ENCODE assay signal across 16 cellular contexts in genomic region chr6:128266946-128267345, GRCh38.
DNase-seq lines count a peak whose midpoint lies in the region; ATAC-seq, FAIRE-seq and TF ChIP-seq lines count a peak whose summit lies in the region.
"Had no signal": no experiment of that assay in that cellular context is flagged by ENCODE, and none has a peak within 500 bp of the region (broad histone marks: within the 10 kb centered on the region; RNA-seq: fewer than 3 reads in every experiment).

No MANE protein-coding gene starts in this region.

- no peak for FAIRE-seq in endothelial cell of umbilical vein (lab: Jason Lieb, UNC)
- peak; percentile 45 for FAIRE-seq in islet of Langerhans (lab: Jason Lieb, UNC)
- FAIRE-seq: GM12878, GM18507 had no signal

- CTCF ChIA-PET in PC-3 (lab: Charles Lee): no interaction called here
- CTCF ChIA-PET in endothelial cell of umbilical vein (lab: Charles Lee): interaction anchor here (1.3 kb wide), 2 partner anchors 10 to 14 kb away, joined by 4 read pairs; no protein-coding TSS in a partner anchor

- H3K9me2 ChIP-seq in GM23248 (ENCODE audit: insufficient read depth) (no peaks in the 10 kb centered on the region), PC-3 (replicated peaks; ENCODE audit: low read length) (no peaks in the 10 kb centered on the region)

- H3K4me1 ChIP-seq in GM23248 (ENCODE audit: insufficient read depth): peaks cover 6% of the 10 kb centered on the region; the same call in 1 of the 2 replicates
- H3K4me1 ChIP-seq in PC-3 (ENCODE audit: insufficient read depth, low read length): peaks cover 8% of the 10 kb centered on the region
- H3K4me1 ChIP-seq in endothelial cell of umbilical vein (ENCODE audit: control insufficient read depth, extremely low read depth, insufficient read depth, low read length): no peaks in the 10 kb centered on the region
- peaks cover 0 to 26% (median 4%) of the 10 kb centered on the region in 9 donors for H3K4me1 ChIP-seq in heart right ventricle
- H3K4me1 ChIP-seq: BLaER1 treated with 17β-estradiol and CSF1 and Interleukin-3, amounts not matched to agents 10 nM and 100 nM had no signal

- intact Hi-C loops in PC-3 (cut with micrococcal nuclease): no loop called here
- intact Hi-C loops in endothelial cell of umbilical vein (cut with micrococcal nuclease): no loop called here
- intact Hi-C loops in heart right ventricle (cut with DNase I): no loop called here

- no peaks in the 10 kb centered on the region for H3K36me3 ChIP-seq in GM23248 (ENCODE audit: low read depth)
- H3K36me3 ChIP-seq in PC-3 (ENCODE audit: low read depth, low read length): peaks cover 4% of the 10 kb centered on the region; the same call in 1 of the 2 replicates
- H3K36me3 ChIP-seq in endothelial cell of umbilical vein (ENCODE audit: control insufficient read depth in 2 of 2, extremely low read depth in 1 of 2, insufficient read depth in 2 of 2, low read length in 2 of 2): no peaks in the 10 kb centered on the region
- H3K36me3 ChIP-seq in H7 (replicated peaks; ENCODE audit: control insufficient read depth, insufficient read depth, low read length): no peaks in the 10 kb centered on the region
- no peaks in the 10 kb centered on the region for H3K36me3 ChIP-seq in heart right ventricle
- H3K36me3 ChIP-seq: BLaER1 treated with 17β-estradiol and CSF1 and Interleukin-3, amounts not matched to agents 10 nM and 100 nM had no signal

- POLR2A ChIA-PET in PC-3 (lab: Charles Lee; ENCODE audit: unreplicated experiment): no interaction called here
- POLR2A ChIA-PET in endothelial cell of umbilical vein (lab: Charles Lee): no interaction called here

- TF ChIP-seq POLR2A in endothelial cell of umbilical vein (IDR thresholded peaks at IDR 0.05; ENCODE audit: low read depth, low read length): no peak

- BruUV-seq in PC-3 (replicated peaks; lab: Mats Ljungman, UMichigan) (no TSS peak), endothelial cell of umbilical vein (replicated peaks; lab: Mats Ljungman, UMichigan) (no TSS peak)

- dilution Hi-C loops in endothelial cell of umbilical vein (cut with MboI; ENCODE audit: extremely low pct_ligation_motif_present, low sequenced_read_pairs): no loop called here

- no peak overlapping the region for H2AFZ ChIP-seq in GM23248
- H2AFZ ChIP-seq in PC-3 (ENCODE audit: low read length): no peak overlapping the region
- H2AFZ ChIP-seq in endothelial cell of umbilical vein (ENCODE audit: low read depth, low read length): no peak overlapping the region

- H4K20me1 ChIP-seq in GM23248 (ENCODE audit: insufficient read depth) (no peaks in the 10 kb centered on the region), PC-3 (ENCODE audit: low read length) (0 out of 2 replicates have a peak, but pooled peaks cover 6% of the 10 kb centered on the region), endothelial cell of umbilical vein (replicated peaks; ENCODE audit: control insufficient read depth, extremely low read depth, insufficient read depth, low read length) (no peaks in the 10 kb centered on the region)
- H4K20me1 ChIP-seq: BLaER1 treated with 17β-estradiol and CSF1 and Interleukin-3, amounts not matched to agents 10 nM and 100 nM had no signal

- H3K4me2 ChIP-seq in GM23248 (ENCODE audit: unreplicated experiment): no peak overlapping the region
- no peak overlapping the region for H3K4me2 ChIP-seq in PC-3 (ENCODE audit: low read length)
- H3K4me2 ChIP-seq in endothelial cell of umbilical vein (ENCODE audit: insufficient read depth, low read length): no peak overlapping the region
- H3K4me2 ChIP-seq: BLaER1 treated with 17β-estradiol and CSF1 and Interleukin-3, amounts not matched to agents 10 nM and 100 nM had no signal

- WGBS in GM23248 (ENCODE audit: low coverage in 1 of 2, low lambda C conversion rate in 2 of 2, missing lambda C conversion rate in 2 of 2), 2 experiments: 89 to 98% methylated on average over 1 of the region's 1 CpG
- 95 to 100% methylated on average over 1 of the region's 1 CpG for WGBS in heart right ventricle, 2 donors

- no peak overlapping the region for H3K27ac ChIP-seq in GM23248
- H3K27ac ChIP-seq in PC-3 (ENCODE audit: low read length): no peak overlapping the region
- no peak overlapping the region for H3K27ac ChIP-seq in endothelial cell of umbilical vein (ENCODE audit: insufficient read depth, low read depth, low read length)
- no peak overlapping the region for H3K27ac ChIP-seq in heart right ventricle
- H3K27ac ChIP-seq: BLaER1 treated with 17β-estradiol and CSF1 and Interleukin-3, amounts not matched to agents 10 nM and 100 nM had no signal

- peak; percentile 40 for DNase-seq in GM23248
- DNase-seq in PC-3: peak; percentile 19
- DNase-seq in endothelial cell of umbilical vein (ENCODE audit: low read depth, low spot score): no peak
- DNase-seq in H7: no peak
- no peak for DNase-seq in heart right ventricle
- no peak for DNase-seq in NCI-H2107 treated with DMSO at 0.1 percent for 48 hours (lab: John Stamatoyannopoulos, UW; ENCODE audit: unreplicated experiment)
- DNase-seq in NCI-H2227 (lab: John Stamatoyannopoulos, UW; ENCODE audit: unreplicated experiment): no peak
- DNase-seq: Calu3; CD8-positive, alpha-beta T cell; DMS79 treated with DMSO at 0.1 percent for 48 hours; GOT3; H9 had no signal

- H3F3A ChIP-seq in GM23248 (ENCODE audit: insufficient read depth): no peaks in the 10 kb centered on the region
- H3F3A ChIP-seq in PC-3 (ENCODE audit: low read length, unreplicated experiment): peaks cover 4% of the 10 kb centered on the region

- no peak for ATAC-seq in PC-3
- no peak for ATAC-seq in heart right ventricle
- ATAC-seq: CD8-positive, alpha-beta T cell; GM12878 had no signal

- H3K9me3 ChIP-seq in GM23248 (ENCODE audit: low read depth) (no peaks in the 10 kb centered on the region), PC-3 (ENCODE audit: low read length) (no peaks in the 10 kb centered on the region), endothelial cell of umbilical vein (replicated peaks; ENCODE audit: control insufficient read depth, insufficient read depth, low read length) (no peaks in the 10 kb centered on the region), heart right ventricle (peaks cover 0 to 3% (median 0%) of the 10 kb centered on the region in 11 donors)

- TF ChIP-seq CTCF in PC-3 (conservative IDR thresholded peaks at IDR 0.05; ENCODE audit: low read depth, low read length): no peak
- no peak for TF ChIP-seq CTCF in endothelial cell of umbilical vein (IDR thresholded peaks at IDR 0.05; ENCODE audit: extremely low read depth in 1 of 2, insufficient read depth in 1 of 2, low read depth in 1 of 2, low read length in 2 of 2)
- no peak for TF ChIP-seq CTCF in heart right ventricle (IDR thresholded peaks at IDR 0.05)

- H3K9ac ChIP-seq in GM23248 (no peak overlapping the region), PC-3 (ENCODE audit: low read length) (no peak overlapping the region), endothelial cell of umbilical vein (replicated peaks; ENCODE audit: extremely low read depth, insufficient read depth, low read length) (no peak overlapping the region)
- H3K9ac ChIP-seq: BLaER1 treated with 17β-estradiol and CSF1 and Interleukin-3, amounts not matched to agents 10 nM and 100 nM had no signal

- in situ Hi-C loops in GM23248 (cut with MboI): no loop called here

- H3K79me2 ChIP-seq in GM23248 (ENCODE audit: insufficient read depth): 0 out of 2 replicates have a peak, but pooled peaks cover 4% of the 10 kb centered on the region
- 0 out of 2 replicates have a peak, but pooled peaks cover 6% of the 10 kb centered on the region for H3K79me2 ChIP-seq in PC-3 (ENCODE audit: low read length)
- H3K79me2 ChIP-seq in endothelial cell of umbilical vein (ENCODE audit: control insufficient read depth, insufficient read depth, low read length): peaks cover 16% of the 10 kb centered on the region

- H3K9me1 ChIP-seq in endothelial cell of umbilical vein (replicated peaks; ENCODE audit: control insufficient read depth, extremely low read depth, insufficient read depth, low read length): peaks cover 2% of the 10 kb centered on the region

- H3K4me3 ChIP-seq in GM23248 (no peak overlapping the region), PC-3 (ENCODE audit: low read length) (no peak overlapping the region), endothelial cell of umbilical vein (replicated peaks in 1 of 3; ENCODE audit: insufficient read depth in 1 of 3, low read depth in 1 of 3, low read length in 3 of 3) (no peak overlapping the region), H7 (ENCODE audit: insufficient read depth, low read depth, low read length) (no peak overlapping the region), heart right ventricle (no peak overlapping the region)
- H3K4me3 ChIP-seq: BLaER1 treated with 17β-estradiol and CSF1 and Interleukin-3, amounts not matched to agents 10 nM and 100 nM; GM12878 had no signal

- no peaks in the 10 kb centered on the region for H3K27me3 ChIP-seq in GM23248 (replicated peaks; ENCODE audit: insufficient read depth)
- no peaks in the 10 kb centered on the region for H3K27me3 ChIP-seq in PC-3 (ENCODE audit: low read length)
- H3K27me3 ChIP-seq in endothelial cell of umbilical vein (ENCODE audit: control insufficient read depth in 2 of 2, insufficient read depth in 2 of 2, low read length in 2 of 2): no peaks in the 10 kb centered on the region
- H3K27me3 ChIP-seq in H7 (ENCODE audit: control insufficient read depth, insufficient read depth, low read length): no peaks in the 10 kb centered on the region
- H3K27me3 ChIP-seq in heart right ventricle: no peaks in the 10 kb centered on the region
- H3K27me3 ChIP-seq: BLaER1 treated with 17β-estradiol and CSF1 and Interleukin-3, amounts not matched to agents 10 nM and 100 nM had no signal

TF ChIP-seq in endothelial cell of umbilical vein, 7 proteins besides CTCF, POLR2A, EP300 and RAD21:
- TF ChIP-seq MAX (IDR thresholded peaks at IDR 0.05; ENCODE audit: insufficient read depth, insufficient read length): no peak
- peak; percentile 41 for TF ChIP-seq FOS (IDR thresholded peaks at IDR 0.05; ENCODE audit: borderline replicate concordance, insufficient read depth, low read length)
- TF ChIP-seq GATA2 (IDR thresholded peaks at IDR 0.05; ENCODE audit: insufficient read depth, insufficient read length, low read depth, low read length): no peak

Comparison
In these comparisons a context has a peak if more than half of its experiments do, and no peak if none do; other contexts are left out.
1. DNase-seq: peak in GM23248 (single experiment) and PC-3 (single experiment); none in endothelial cell of umbilical vein (single experiment), H7 (single experiment), heart right ventricle (0 of 2), NCI-H2107 treated with DMSO at 0.1 percent for 48 hours (single experiment) and NCI-H2227 (single experiment).